ENCODE assay signal across 20 cellular contexts in genomic region chr16:71637398-71637797, GRCh38. TPM values are rescaled to one million over a fixed set of nuclear protein-coding genes. Genes with fewer than 3 reads are reported as not detected.
DNase-seq lines count a peak whose midpoint lies in the region; ATAC-seq lines count a peak whose summit lies in the region.
"Had no signal": no experiment of that assay in that cellular context is flagged by ENCODE, and none has a peak within 500 bp of the region (broad histone marks: within the 10 kb centered on the region; RNA-seq: fewer than 3 reads in every experiment).

No MANE protein-coding gene starts in this region.

- H3K27ac ChIP-seq in iPS-20b (ENCODE audit: low read length) (no peak overlapping the region), SJCRH30 (no peak overlapping the region)
- H3K27ac ChIP-seq: HL-60, parathyroid adenoma, upper lobe of left lung had no signal

- H3K27me3 ChIP-seq in iPS-20b (ENCODE audit: insufficient read depth, low read length) (no peaks in the 10 kb centered on the region), SJCRH30 (no peaks in the 10 kb centered on the region)
- H3K27me3 ChIP-seq: BE2C, upper lobe of left lung had no signal

- ATAC-seq in HG03457 (IDR thresholded peaks at IDR 0.05; ENCODE audit: unreplicated experiment): no peak
- ATAC-seq: activated T-cell treated with anti-CD3 and anti-CD28 coated beads, Interleukin-2, amount 50 U/mL, for 4 hours had no signal

- peak overlapping the region; percentile 37; the same call in 1 of the 2 replicates for H3K4me3 ChIP-seq in iPS-20b (ENCODE audit: low read length)
- no peak overlapping the region for H3K4me3 ChIP-seq in SJCRH30
- H3K4me3 ChIP-seq: upper lobe of left lung had no signal

- no peaks in the 10 kb centered on the region for H3K9me3 ChIP-seq in iPS-20b (ENCODE audit: insufficient read depth, low read depth, low read length)
- H3K9me3 ChIP-seq in SJCRH30 (replicated peaks): no peaks in the 10 kb centered on the region
- H3K9me3 ChIP-seq: BE2C, upper lobe of left lung had no signal

- H3K4me1 ChIP-seq in iPS-20b (ENCODE audit: insufficient read depth, low read length) (peaks cover 8% of the 10 kb centered on the region; the same call in 1 of the 2 replicates), SJCRH30 (no peaks in the 10 kb centered on the region)
- H3K4me1 ChIP-seq: BE2C, parathyroid adenoma, upper lobe of left lung had no signal

- no peak overlapping the region for H3K9ac ChIP-seq in iPS-20b (ENCODE audit: low read depth, low read length)
- H3K9ac ChIP-seq: parathyroid adenoma had no signal

- H3K36me3 ChIP-seq in iPS-20b (ENCODE audit: insufficient read depth, low read depth, low read length) (peaks cover 27% of the 10 kb centered on the region; the same call in 1 of the 2 replicates), SJCRH30 (no peaks in the 10 kb centered on the region)
- H3K36me3 ChIP-seq: BE2C had no signal

- DNase-seq in A172 (ENCODE audit: low spot score): peak; percentile 18
- peak; percentile 54 for DNase-seq in H4 (ENCODE audit: low spot score)
- DNase-seq in brain pericyte (ENCODE audit: low read depth, low spot score): peak; percentile 71
- DNase-seq in RKO (ENCODE audit: low spot score): no peak
- no peak for DNase-seq in NCI-H1417 treated with DMSO at 0.1 percent for 48 hours (lab: John Stamatoyannopoulos, UW)
- DNase-seq in SJCRH30: no peak
- DNase-seq: activated CD4-positive, alpha-beta T cell treated with anti-CD3 and anti-CD28 coated beads for 1 hour; activated T-cell treated with anti-CD3 and anti-CD28 coated beads, Interleukin-2, amount 50 U/mL, for 4 hours; amniotic stem cell; BE2C; hypothalamus; MV-4-11; stimulated activated CD4-positive, alpha-beta T cell treated with anti-CD3 and anti-CD28 coated beads, Interleukin-1b, Interleukin-23, amount 100 ng/mL, for 48 hours; upper lobe of left lung had no signal

RNA-seq across cellular contexts. Expression of gene MARVELD3, which starts 11.4 kb away (rescaled TPM):
- total RNA-seq in A172 (2014; rRNA removed; shearing (Covaris generic)): 0.14 TPM in 1 of 2 replicates, not detected in the other
- total RNA-seq in H4 (2014; rRNA removed; shearing (Covaris generic)): not detected in 2 replicates
- 0.22 and 0.23 TPM in 2 replicates for total RNA-seq in SJCRH30 (2014; rRNA removed; shearing (Covaris generic))
- total RNA-seq: lung microvascular endothelial cell, OCI-LY7 had no signal

Comparison
In these comparisons a context has a peak if more than half of its experiments do, and no peak if none do; other contexts are left out.
1. DNase-seq: peak in A172 (single experiment), H4 (single experiment) and brain pericyte (single experiment); none in RKO (single experiment), NCI-H1417 treated with DMSO at 0.1 percent for 48 hours (single experiment) and SJCRH30 (0 of 2).